8 cellular contexts compared by ENCODE assay signal in genomic region chr15:90200534-90201139, GRCh38. TPM values are rescaled to one million over a fixed set of nuclear protein-coding genes. Genes with fewer than 3 reads are reported as not detected.
DNase-seq lines count a peak whose midpoint lies in the region; ATAC-seq and TF ChIP-seq lines count a peak whose summit lies in the region.

No MANE protein-coding gene starts in this region.

- H3K4me3 ChIP-seq in SK-N-SH (ENCODE audit: low read depth in 2 of 2, low read length in 1 of 2) (peak overlapping the region; percentile 86 to 96), KMS-11 (IDR thresholded peaks at IDR 0.05; ENCODE audit: insufficient read depth, low read depth, low read length) (no peak overlapping the region)

- intact Hi-C loops in dendritic cell treated with granulocyte-macrophage colony-stimulating factor and Interleukin-4, amounts not matched to agents 40 ng/mL and 50 ng/mL, for 4 days (cut with micrococcal nuclease): no loop called here

- peaks cover 5% of the 10 kb centered on the region for H3F3A ChIP-seq in SK-N-SH (replicated peaks; ENCODE audit: insufficient read depth)

- DNase-seq in SK-N-SH (no peak), naive B cell (no peak), SIG-M5 treated with dmso at 0.1 percent for 504 hours (lab: John Stamatoyannopoulos, UW; ENCODE audit: unreplicated experiment) (no peak), GM13977 (ENCODE audit: low spot score) (no peak), ureter (ENCODE audit: low spot score) (no peak)

- H3K9ac ChIP-seq in SK-N-SH: peak overlapping the region; percentile 79; the same call in 1 of the 2 replicates
- peak overlapping the region; percentile 59; the same call in 1 of the 2 replicates for H3K9ac ChIP-seq in KMS-11

- peak overlapping the region; percentile 100 for H3K4me2 ChIP-seq in SK-N-SH
- H3K4me2 ChIP-seq in KMS-11: peak overlapping the region; percentile 97

- H3K9me3 Mint-ChIP-seq in dendritic cell treated with granulocyte-macrophage colony-stimulating factor and Interleukin-4, amounts not matched to agents 40 ng/mL and 50 ng/mL, for 4 days: no peaks in the 10 kb centered on the region
- no peaks in the 10 kb centered on the region for H3K9me3 Mint-ChIP-seq in naive B cell

- H3K9me2 ChIP-seq in SK-N-SH: no peaks in the 10 kb centered on the region

- ATAC-seq in SK-N-SH treated with all-trans-retinoic acid at 6 μM for 48 hours (no peak; the same call in 2 of the 3 replicates), naive B cell (ENCODE audit: low read depth in 2 of 2) (peak in 1 of 2 donors; percentile 13)

- no peaks in the 10 kb centered on the region for H3K9me3 ChIP-seq in SK-N-SH

- H2AFZ ChIP-seq in SK-N-SH (ENCODE audit: low read depth) (peak overlapping the region; percentile 89), KMS-11 (ENCODE audit: low read depth) (0 out of 2 replicates have a peak overlapping the region, but pooled peaks have one; percentile 57)

- H3K4me1 ChIP-seq in SK-N-SH (ENCODE audit: control insufficient read depth in 1 of 2, insufficient read depth in 2 of 2, low read depth in 1 of 2, low read length in 1 of 2) (peaks cover 3 to 37% of the 10 kb centered on the region in 2 experiments; a peak in 2 of 4 replicates), KMS-11 (ENCODE audit: low read depth, poor library complexity, severe bottlenecking) (peaks cover 24% of the 10 kb centered on the region)

- peaks cover 17% of the 10 kb centered on the region for H3K36me3 Mint-ChIP-seq in dendritic cell treated with granulocyte-macrophage colony-stimulating factor and Interleukin-4, amounts not matched to agents 40 ng/mL and 50 ng/mL, for 4 days (ENCODE audit: low read depth)
- peaks cover 0 to 7% of the 10 kb centered on the region in 2 donors for H3K36me3 Mint-ChIP-seq in naive B cell

- no peak for TF ChIP-seq RAD21 in SK-N-SH (IDR thresholded peaks at IDR 0.05; ENCODE audit: low read length)

- H3K27ac Mint-ChIP-seq in dendritic cell treated with granulocyte-macrophage colony-stimulating factor and Interleukin-4, amounts not matched to agents 40 ng/mL and 50 ng/mL, for 4 days: peak overlapping the region; percentile 84
- peak overlapping the region; percentile 82 to 95 (median 92) for H3K27ac Mint-ChIP-seq in naive B cell

- CTCF ChIA-PET in SK-N-SH (lab: Yijun Ruan, JAX): interaction anchor here (0.8 to 9.0 kb wide), 9 partner anchors 8 to 326 kb away, joined by 3 to 74 read pairs (median 5); no protein-coding TSS in a partner anchor

- no peak for TF ChIP-seq EP300 in SK-N-SH (IDR thresholded peaks at IDR 0.05; ENCODE audit: borderline replicate concordance in 1 of 2, low read depth in 1 of 2, low read length in 1 of 2)

- peaks cover 33% of the 10 kb centered on the region for H3K79me2 ChIP-seq in SK-N-SH (ENCODE audit: insufficient read depth)
- H3K79me2 ChIP-seq in KMS-11 (ENCODE audit: insufficient read depth, low read depth): peaks cover 23% of the 10 kb centered on the region

- peak overlapping the region; percentile 80 for H3K4me3 Mint-ChIP-seq in dendritic cell treated with granulocyte-macrophage colony-stimulating factor and Interleukin-4, amounts not matched to agents 40 ng/mL and 50 ng/mL, for 4 days
- H3K4me3 Mint-ChIP-seq in naive B cell: peak overlapping the region; percentile 84 to 99 (median 92)

- H3K27ac ChIP-seq in SK-N-SH (ENCODE audit: low read depth in 2 of 2, low read length in 1 of 2): peak overlapping the region in 1 of 2 experiments; percentile 80; a peak in 2 of 4 replicates
- H3K27ac ChIP-seq in KMS-11: no peak overlapping the region

- 47% methylated on average over 14 of the region's 25 CpGs for WGBS in SK-N-SH (ENCODE audit: low lambda C conversion rate)

- H3K4me1 Mint-ChIP-seq in dendritic cell treated with granulocyte-macrophage colony-stimulating factor and Interleukin-4, amounts not matched to agents 40 ng/mL and 50 ng/mL, for 4 days (ENCODE audit: low read depth): peaks cover 64% of the 10 kb centered on the region
- peaks cover 60 to 77% (median 75%) of the 10 kb centered on the region in 3 donors for H3K4me1 Mint-ChIP-seq in naive B cell

- in situ Hi-C loops in GM13977 (cut with MboI; ENCODE audit: low pct_unique_long_range_greater_than_20kb, low sequenced_read_pairs, unreplicated experiment): no loop called here

- H3K36me3 ChIP-seq in SK-N-SH (replicated peaks in 1 of 2; ENCODE audit: control insufficient read depth in 1 of 2, insufficient read depth in 2 of 2, low read length in 1 of 2) (peaks cover 0 to 3% of the 10 kb centered on the region in 2 experiments), KMS-11 (ENCODE audit: insufficient read depth) (no peaks in the 10 kb centered on the region)

- H4K20me1 ChIP-seq in SK-N-SH (ENCODE audit: insufficient read depth): 0 out of 2 replicates have a peak, but pooled peaks cover 4% of the 10 kb centered on the region
- H4K20me1 ChIP-seq in KMS-11 (ENCODE audit: insufficient read depth): no peaks in the 10 kb centered on the region

- H3K27me3 ChIP-seq in SK-N-SH (ENCODE audit: insufficient read depth) (no peaks in the 10 kb centered on the region), KMS-11 (ENCODE audit: insufficient read depth, low read depth) (no peaks in the 10 kb centered on the region)

- POLR2A ChIA-PET in SK-N-SH (lab: Yijun Ruan, JAX): interaction anchor here (0.6 to 4.2 kb wide), 10 partner anchors 9 to 65 kb away, joined by 3 to 35 read pairs (median 3); no protein-coding TSS in a partner anchor

- TF ChIP-seq CTCF in SK-N-SH (IDR thresholded peaks at IDR 0.05) (no peak), KMS-11 (conservative IDR thresholded peaks at IDR 0.05; ENCODE audit: low read depth, low read length) (no peak), GM13977 (IDR thresholded peaks at IDR 0.05; ENCODE audit: extremely low read depth, insufficient read depth, missing control alignments) (no peak)

- peaks cover 7% of the 10 kb centered on the region for H3K27me3 Mint-ChIP-seq in dendritic cell treated with granulocyte-macrophage colony-stimulating factor and Interleukin-4, amounts not matched to agents 40 ng/mL and 50 ng/mL, for 4 days
- no peaks in the 10 kb centered on the region for H3K27me3 Mint-ChIP-seq in naive B cell

TF ChIP-seq in SK-N-SH, 30 proteins besides CTCF, POLR2A, EP300 and RAD21 (continues in another document):
- TF ChIP-seq JUND (IDR thresholded peaks at IDR 0.05) (no peak), FOSL2 (IDR thresholded peaks at IDR 0.05; ENCODE audit: borderline replicate concordance, low read depth) (no peak), NRF1 (IDR thresholded peaks at IDR 0.05; ENCODE audit: low read depth, low read length) (no peak), GATA2 (CRISPR knock-in tag; IDR thresholded peaks at IDR 0.05) (no peak), NFIC (IDR thresholded peaks at IDR 0.05; ENCODE audit: borderline replicate concordance) (no peak), ELF1 (IDR thresholded peaks at IDR 0.05) (no peak), CHD2 (IDR thresholded peaks at IDR 0.05; ENCODE audit: low read length, partially characterized antibody) (no peak), RXRA (IDR thresholded peaks at IDR 0.05; ENCODE audit: borderline replicate concordance, low read depth) (no peak)

TF ChIP-seq in SK-N-SH treated with all-trans-retinoic acid at 6 μM for 48 hours, 23 proteins besides CTCF, POLR2A, EP300 and RAD21 (continues in another document):
- no peak for TF ChIP-seq CSRNP3 (CRISPR knock-in tag; IDR thresholded peaks at IDR 0.05)
- no peak for TF ChIP-seq BACH2 (CRISPR knock-in tag; IDR thresholded peaks at IDR 0.05; ENCODE audit: borderline replicate concordance)
- no peak for TF ChIP-seq RARB (CRISPR knock-in tag; IDR thresholded peaks at IDR 0.05)
- no peak for TF ChIP-seq TCF4 (CRISPR knock-in tag; IDR thresholded peaks at IDR 0.05; ENCODE audit: borderline replicate concordance)
- no peak for TF ChIP-seq ZFP30 (CRISPR knock-in tag; IDR thresholded peaks at IDR 0.05)
- no peak for TF ChIP-seq ZC3H10 (CRISPR knock-in tag; IDR thresholded peaks at IDR 0.05)
- no peak for TF ChIP-seq TOX (CRISPR knock-in tag; IDR thresholded peaks at IDR 0.05; ENCODE audit: borderline replicate concordance)
- TF ChIP-seq OSR1 (CRISPR knock-in tag; IDR thresholded peaks at IDR 0.05): no peak

RNA-seq across cellular contexts. Expression of gene SEMA4B, which starts 0.5 kb away (rescaled TPM):
- polyA plus RNA-seq in SK-N-SH (2012; rRNA removed): 15.2 and 38.9 TPM in 2 replicates
- polyA plus RNA-seq in SK-N-SH (2012; cell fraction: cytosol; rRNA removed): 16.4 and 18.3 TPM in 2 replicates
- 48.9 and 49.5 TPM in 2 replicates for polyA plus RNA-seq in SK-N-SH (2012; cell fraction: nucleus; rRNA removed)
- polyA plus RNA-seq in naive B cell (ENCODE audit: low read depth in 6 of 6): 100 to 1,000 TPM in 4 of 6 donors, 10 to 100 TPM in 2; 96.8 to 172 (median 103) TPM
- 183 TPM for total RNA-seq in ureter

RNA-seq across cellular contexts. Expression of gene CIB1, which starts 33.1 kb away (rescaled TPM):
- polyA plus RNA-seq in SK-N-SH (2012; rRNA removed): 74.7 and 87.9 TPM in 2 replicates
- polyA plus RNA-seq in SK-N-SH (2012; cell fraction: cytosol; rRNA removed): 52.7 and 60.3 TPM in 2 replicates
- polyA plus RNA-seq in SK-N-SH (2012; cell fraction: nucleus; rRNA removed): 63.1 and 96.6 TPM in 2 replicates
- polyA plus RNA-seq in naive B cell (ENCODE audit: low read depth in 6 of 6): 100 to 1,000 TPM; 204 to 259 (median 235) TPM
- 104 TPM for total RNA-seq in ureter

RNA-seq across cellular contexts. Expression of gene GDPGP1, which starts 33.4 kb away (rescaled TPM):
- polyA plus RNA-seq in SK-N-SH (2012; rRNA removed) (2.2 and 2.4 TPM in 2 replicates), naive B cell (ENCODE audit: low read depth in 6 of 6) (1 to 10 TPM in 4 of 6 donors, under 1 TPM in 2; 0.70 to 2.1 (median 1.3) TPM)
- 0.93 and 2.1 TPM in 2 replicates for polyA plus RNA-seq in SK-N-SH (2012; cell fraction: cytosol; rRNA removed)
- polyA plus RNA-seq in SK-N-SH (2012; cell fraction: nucleus; rRNA removed): 4.0 and 5.3 TPM in 2 replicates
- 16.9 TPM for total RNA-seq in ureter

RNA-seq across cellular contexts. Expression of gene TTLL13, which starts 48.7 kb away (rescaled TPM):
- 0.03 and 0.06 TPM in 2 replicates for polyA plus RNA-seq in SK-N-SH (2012; rRNA removed)
- 0.01 TPM in 1 of 2 replicates, not detected in the other for polyA plus RNA-seq in SK-N-SH (2012; cell fraction: cytosol; rRNA removed)
- 0.38 and 1.1 TPM in 2 replicates for polyA plus RNA-seq in SK-N-SH (2012; cell fraction: nucleus; rRNA removed)
- polyA plus RNA-seq in naive B cell (ENCODE audit: low read depth in 6 of 6): 1 to 10 TPM in 1 of 6 donors, under 1 TPM in 3, not detected in 2; 0.11 to 1.4 (median 0.34) TPM
- 0.36 TPM for total RNA-seq in ureter
